ENCODE assay signal across 16 cellular contexts in genomic region chr16:29836623-29837022, GRCh38. TPM values are rescaled to one million over a fixed set of nuclear protein-coding genes. Genes with fewer than 3 reads are reported as not detected.
DNase-seq lines count a peak whose midpoint lies in the region; ATAC-seq and TF ChIP-seq lines count a peak whose summit lies in the region.
"Had no signal": no experiment of that assay in that cellular context is flagged by ENCODE, and none has a peak within 500 bp of the region (broad histone marks: within the 10 kb centered on the region; RNA-seq: fewer than 3 reads in every experiment).

No MANE protein-coding gene starts in this region.

- ATAC-seq in GM23338 (peak; percentile 52), WTC11 (peak; percentile 43)
- ATAC-seq in stimulated activated memory B cell treated with anti-CD40 and anti-IgM and Interleukin-4, amounts not matched to agents 10 μg/mL and 1 μg/mL and 100 μg/mL, for 72 hours, result no peak
- ATAC-seq: CD8-positive, alpha-beta T cell; HCT116 had no signal

- CTCF ChIA-PET in WTC11 (lab: Charles Lee), result interaction anchor here (1.6 kb wide), 1 partner anchor 12 kb away, joined by 7 read pairs; no protein-coding TSS in a partner anchor

- H3K79me1 ChIP-seq in mesendoderm (ENCODE audit: low read length), result no peaks in the 10 kb centered on the region

- H3K4ac ChIP-seq in mesendoderm (ENCODE audit: low read depth, low read length), result no peak overlapping the region

- H3K23ac ChIP-seq in mesendoderm (ENCODE audit: low read length), result no peak overlapping the region

- H2BK5ac ChIP-seq in mesendoderm (ENCODE audit: low read length), result no peak overlapping the region

- H3K4me1 Mint-ChIP-seq in GM23338 (no peaks in the 10 kb centered on the region; the same call in 2 of the 3 replicates), WTC11 (no peaks in the 10 kb centered on the region)
- H3K4me1 Mint-ChIP-seq in stimulated activated memory B cell treated with anti-CD40 and anti-IgM and Interleukin-4, amounts not matched to agents 10 μg/mL and 1 μg/mL and 100 μg/mL, for 72 hours, result no peaks in the 10 kb centered on the region

- POLR2A ChIA-PET in WTC11 (lab: Charles Lee), result no interaction called here

- no peak overlapping the region for H4K5ac ChIP-seq in mesendoderm (ENCODE audit: low read length)

- TF ChIP-seq CTCF in GM23338 (conservative IDR thresholded peaks at IDR 0.05; ENCODE audit: low read depth in 2 of 2) (no peak), WTC11 (IDR thresholded peaks at IDR 0.05) (no peak)

- no peak overlapping the region for H3K4me3 ChIP-seq in GM23338
- H3K4me3 ChIP-seq in mesendoderm (ENCODE audit: low read length), result no peak overlapping the region

- H3K36me3 ChIP-seq in GM23338 (ENCODE audit: insufficient read depth) (no peaks in the 10 kb centered on the region), mesendoderm (ENCODE audit: control insufficient read depth, insufficient read depth, low read length) (no peaks in the 10 kb centered on the region)
- H3K36me3 ChIP-seq: BE2C had no signal

- H3K36me3 Mint-ChIP-seq in GM23338 (ENCODE audit: low read depth) (no peaks in the 10 kb centered on the region), WTC11 (no peaks in the 10 kb centered on the region)
- peaks cover 61% of the 10 kb centered on the region for H3K36me3 Mint-ChIP-seq in stimulated activated memory B cell treated with anti-CD40 and anti-IgM and Interleukin-4, amounts not matched to agents 10 μg/mL and 1 μg/mL and 100 μg/mL, for 72 hours

- H3K27ac ChIP-seq in GM23338 (ENCODE audit: low read depth), result no peak overlapping the region
- no peak overlapping the region for H3K27ac ChIP-seq in mesendoderm (ENCODE audit: low read depth, low read length)
- H3K27ac ChIP-seq: C4-2B had no signal

- no peak overlapping the region for H4K8ac ChIP-seq in mesendoderm (ENCODE audit: low read depth, low read length)

- H3K4me1 ChIP-seq in GM23338 (ENCODE audit: insufficient read depth), result no peaks in the 10 kb centered on the region
- H3K4me1 ChIP-seq in mesendoderm (ENCODE audit: control insufficient read depth, low read depth, low read length), result no peaks in the 10 kb centered on the region
- H3K4me1 ChIP-seq: BE2C had no signal

- H2AFZ ChIP-seq in GM23338, result 0 out of 2 replicates have a peak overlapping the region, but pooled peaks have one; percentile 52

- H3K27me3 Mint-ChIP-seq in GM23338 (ENCODE audit: insufficient read depth, low read depth, poor library complexity) (peaks cover 3% of the 10 kb centered on the region), WTC11 (ENCODE audit: low read depth) (no peaks in the 10 kb centered on the region; the same call in 1 of the 2 replicates)
- no peaks in the 10 kb centered on the region for H3K27me3 Mint-ChIP-seq in stimulated activated memory B cell treated with anti-CD40 and anti-IgM and Interleukin-4, amounts not matched to agents 10 μg/mL and 1 μg/mL and 100 μg/mL, for 72 hours

- H3K27me3 ChIP-seq in GM23338 (ENCODE audit: insufficient read depth) (no peaks in the 10 kb centered on the region), mesendoderm (ENCODE audit: insufficient read depth, low read length, poor library complexity) (no peaks in the 10 kb centered on the region)
- H3K27me3 ChIP-seq: BE2C had no signal

- H2BK120ac ChIP-seq in mesendoderm (ENCODE audit: low read depth, low read length), result no peak overlapping the region

- no CpG with 5 or more reads among the region's 15 CpGs for WGBS in mesendoderm (ENCODE audit: extremely low coverage, insufficient coverage, low lambda C conversion rate)

- H2AK5ac ChIP-seq in mesendoderm (ENCODE audit: low read length), result no peak overlapping the region

- no peak overlapping the region for H3K4me2 ChIP-seq in GM23338
- H3K4me2 ChIP-seq in mesendoderm (ENCODE audit: low read length), result no peak overlapping the region

- no peaks in the 10 kb centered on the region for H3K9me2 ChIP-seq in GM23338 (ENCODE audit: insufficient read depth)

- H4K20me1 ChIP-seq in GM23338 (replicated peaks; ENCODE audit: insufficient read depth), result no peaks in the 10 kb centered on the region

- no peak overlapping the region for H2BK15ac ChIP-seq in mesendoderm (replicated peaks; ENCODE audit: low read depth)

- H3K9me3 Mint-ChIP-seq in GM23338 (no peaks in the 10 kb centered on the region), WTC11 (no peaks in the 10 kb centered on the region)
- H3K9me3 Mint-ChIP-seq in stimulated activated memory B cell treated with anti-CD40 and anti-IgM and Interleukin-4, amounts not matched to agents 10 μg/mL and 1 μg/mL and 100 μg/mL, for 72 hours, result no peaks in the 10 kb centered on the region
- H3K9me3 Mint-ChIP-seq: CD8-positive, alpha-beta T cell had no signal

- no peak overlapping the region for H3K4me3 Mint-ChIP-seq in GM23338
- H3K4me3 Mint-ChIP-seq in WTC11, result no peak overlapping the region
- H3K4me3 Mint-ChIP-seq in stimulated activated memory B cell treated with anti-CD40 and anti-IgM and Interleukin-4, amounts not matched to agents 10 μg/mL and 1 μg/mL and 100 μg/mL, for 72 hours, result no peak overlapping the region
- H3K4me3 Mint-ChIP-seq: CD8-positive, alpha-beta T cell had no signal

- no peaks in the 10 kb centered on the region for H3F3A ChIP-seq in GM23338 (replicated peaks; ENCODE audit: low read depth)

- H3K9ac ChIP-seq in mesendoderm (ENCODE audit: low read length), result no peak overlapping the region

- H3K79me2 ChIP-seq in GM23338 (replicated peaks; ENCODE audit: insufficient read depth), result no peaks in the 10 kb centered on the region
- H3K79me2 ChIP-seq in mesendoderm (ENCODE audit: control insufficient read depth, insufficient read depth, low read length), result no peaks in the 10 kb centered on the region

- peak overlapping the region; percentile 34 for H3K56ac ChIP-seq in mesendoderm (ENCODE audit: low read length)

- DNase-seq in GM23338 (ENCODE audit: low spot score) (no peak), WTC11 (ENCODE audit: low spot score) (no peak), mesendoderm (no peak), NCI-H2081 treated with DMSO at 0.1 percent for 48 hours (lab: John Stamatoyannopoulos, UW) (no peak), iPS-NIHi7 (ENCODE audit: extremely low spot score) (no peak)
- no peak for DNase-seq in stimulated activated CD4-positive, alpha-beta T cell treated with anti-CD3 and anti-CD28 coated beads, Interleukin-1b, Interleukin-23, amount 100 ng/mL, for 48 hours
- DNase-seq: BE2C; CD8-positive, alpha-beta T cell; COR-L47; DMS153; DMS79 treated with DMSO at 0.1 percent for 48 hours; EL; IMR-90 had no signal

- H3K27ac Mint-ChIP-seq in GM23338 (no peak overlapping the region), WTC11 (no peak overlapping the region)
- H3K27ac Mint-ChIP-seq in stimulated activated memory B cell treated with anti-CD40 and anti-IgM and Interleukin-4, amounts not matched to agents 10 μg/mL and 1 μg/mL and 100 μg/mL, for 72 hours, result no peak overlapping the region
- H3K27ac Mint-ChIP-seq: CD8-positive, alpha-beta T cell had no signal

- H3K18ac ChIP-seq in mesendoderm (ENCODE audit: low read length), result no peak overlapping the region

TF ChIP-seq in GM23338, 12 proteins besides CTCF, POLR2A, EP300 and RAD21 (continues in another document):
- TF ChIP-seq JUNB (IDR thresholded peaks at IDR 0.05; ENCODE audit: unreplicated experiment), result no peak

TF ChIP-seq in WTC11, 78 proteins besides CTCF, POLR2A, EP300 and RAD21 (continues in another document):
- TF ChIP-seq GTF2I (CRISPR knock-in tag; conservative IDR thresholded peaks at IDR 0.05) (no peak), MLX (CRISPR knock-in tag; IDR thresholded peaks at IDR 0.05) (no peak)

RNA-seq across cellular contexts. Expression of gene MVP, which starts 16.4 kb away (rescaled TPM):
- total RNA-seq in GM23338 (2014; rRNA removed; shearing (Covaris generic)), result 2.6 and 3.7 TPM in 2 replicates
- polyA plus RNA-seq in GM23338 (2016; fragmentation: Nextera tagmentation; extraction: Ambion mirVana), result 1.4 and 2.0 TPM in 2 replicates
- total RNA-seq in WTC11 (2021), result 8.9 to 10.8 TPM (median 10.0 TPM) in 3 replicates
- 0.13 TPM for polyA plus RNA-seq in mesendoderm (2013, experiment 1 of 2)
- polyA plus RNA-seq in mesendoderm (2013, experiment 2 of 2), result 0.18 TPM

RNA-seq across cellular contexts. Expression of gene PAGR1, which starts 20.7 kb away (rescaled TPM):
- total RNA-seq in GM23338 (2014; rRNA removed; shearing (Covaris generic)), result 59.7 and 67.6 TPM in 2 replicates
- 76.7 and 78.7 TPM in 2 replicates for polyA plus RNA-seq in GM23338 (2016; fragmentation: Nextera tagmentation; extraction: Ambion mirVana)
- 60.1 to 69.0 TPM (median 66.8 TPM) in 3 replicates for total RNA-seq in WTC11 (2021)
- polyA plus RNA-seq in mesendoderm (2013, experiment 1 of 2), result 59.4 TPM
- polyA plus RNA-seq in mesendoderm (2013, experiment 2 of 2), result 59.3 TPM

RNA-seq across cellular contexts. Expression of gene PRRT2, which starts 24.6 kb away (rescaled TPM):
- 8.9 and 13.3 TPM in 2 replicates for total RNA-seq in GM23338 (2014; rRNA removed; shearing (Covaris generic))
- polyA plus RNA-seq in GM23338 (2016; fragmentation: Nextera tagmentation; extraction: Ambion mirVana), result 13.6 and 16.6 TPM in 2 replicates
- 20.5 to 25.3 TPM (median 23.6 TPM) in 3 replicates for total RNA-seq in WTC11 (2021)
- 2.4 TPM for polyA plus RNA-seq in mesendoderm (2013, experiment 1 of 2)
- 2.5 TPM for polyA plus RNA-seq in mesendoderm (2013, experiment 2 of 2)

RNA-seq across cellular contexts. Expression of gene CDIPT, which starts 26.4 kb away (rescaled TPM):
- 60.0 and 78.1 TPM in 2 replicates for total RNA-seq in GM23338 (2014; rRNA removed; shearing (Covaris generic))
- polyA plus RNA-seq in GM23338 (2016; fragmentation: Nextera tagmentation; extraction: Ambion mirVana), result 35.7 and 36.2 TPM in 2 replicates
- total RNA-seq in WTC11 (2021), result 70.7 to 71.7 TPM (median 70.9 TPM) in 3 replicates
- 47.5 TPM for polyA plus RNA-seq in mesendoderm (2013, experiment 1 of 2)
- 46.8 TPM for polyA plus RNA-seq in mesendoderm (2013, experiment 2 of 2)

RNA-seq across cellular contexts. Expression of gene MAZ, which starts 30.3 kb away (rescaled TPM):
- 181 and 270 TPM in 2 replicates for total RNA-seq in GM23338 (2014; rRNA removed; shearing (Covaris generic))
- 155 and 170 TPM in 2 replicates for polyA plus RNA-seq in GM23338 (2016; fragmentation: Nextera tagmentation; extraction: Ambion mirVana)
- 392 to 405 TPM (median 395 TPM) in 3 replicates for total RNA-seq in WTC11 (2021)
- polyA plus RNA-seq in mesendoderm (2013, experiment 1 of 2), result 156 TPM
- polyA plus RNA-seq in mesendoderm (2013, experiment 2 of 2), result 158 TPM
